Comparison of ENCODE assay signal across 8 cellular contexts in genomic region chr17:35088911-35089845, GRCh38. TPM values are rescaled to one million over a fixed set of nuclear protein-coding genes. Genes with fewer than 3 reads are reported as not detected.
A peak's percentile ranks its signal among the peaks of the same experiment; 100 is the strongest.
DNase-seq lines count a peak whose midpoint lies in the region; ATAC-seq and TF ChIP-seq lines count a peak whose summit lies in the region.

No MANE protein-coding gene starts in this region.

- peak; percentile 49 for TF ChIP-seq CTCF in AG09319 (IDR thresholded peaks at IDR 0.05; ENCODE audit: low read depth, low read length)

- peak; percentile 44 for ATAC-seq in GM18873 (IDR thresholded peaks at IDR 0.05; ENCODE audit: low FRiP score, unreplicated experiment)
- ATAC-seq in HG03103 (IDR thresholded peaks at IDR 0.05; ENCODE audit: low read depth, unreplicated experiment) = peak; percentile 51

- DNase-seq in AG09319 (ENCODE audit: extremely low read depth, low read depth) (peak; percentile 53), NCI-H2196 (lab: John Stamatoyannopoulos, UW; ENCODE audit: unreplicated experiment) (peak; percentile 66), cerebellum (ENCODE audit: low spot score) (peak; percentile 92), kidney glomerular epithelial cell (lab: John Stamatoyannopoulos, UW) (peak; percentile 63)
- DNase-seq in activated CD4-positive, CD25-positive, alpha-beta regulatory T cell treated with anti-CD3 and anti-CD28 coated beads, Interleukin-2, amount 50 U/mL, for 72 hours = peak; percentile 90
- peak; percentile 74 to 85 (median 80) for DNase-seq in stimulated activated CD4-positive, alpha-beta T cell treated with anti-CD3 and anti-CD28 coated beads, Interleukin-1b, Interleukin-23, amount 100 ng/mL, for 24 hours (ENCODE audit: low read depth in 4 of 4, low spot score in 1 of 4)

RNA-seq across cellular contexts. Expression of gene RFFL, which starts 25.7 kb away (rescaled TPM):
- 6.7 TPM for total RNA-seq in cerebellum

RNA-seq across cellular contexts. Expression of gene RAD51D, which starts 30.5 kb away (rescaled TPM):
- total RNA-seq in cerebellum = 5.0 TPM

RNA-seq across cellular contexts. Expression of gene FNDC8, which starts 32.2 kb away (rescaled TPM):
- total RNA-seq in cerebellum = not detected

RNA-seq across cellular contexts. Expression of gene NLE1, which starts 52.9 kb away (rescaled TPM):
- 14.2 TPM for total RNA-seq in cerebellum

RNA-seq across cellular contexts. Expression of gene UNC45B, which starts 58.4 kb away (rescaled TPM):
- total RNA-seq in cerebellum = not detected

Comparison
In these comparisons a context has a peak if more than half of its experiments do, and no peak if none do; other contexts are left out.
1. Peak in every context shown above with its lines: DNase-seq and ATAC-seq.